Comparison of ENCODE assay signal across 8 cellular contexts in the genomic region with DNA sequence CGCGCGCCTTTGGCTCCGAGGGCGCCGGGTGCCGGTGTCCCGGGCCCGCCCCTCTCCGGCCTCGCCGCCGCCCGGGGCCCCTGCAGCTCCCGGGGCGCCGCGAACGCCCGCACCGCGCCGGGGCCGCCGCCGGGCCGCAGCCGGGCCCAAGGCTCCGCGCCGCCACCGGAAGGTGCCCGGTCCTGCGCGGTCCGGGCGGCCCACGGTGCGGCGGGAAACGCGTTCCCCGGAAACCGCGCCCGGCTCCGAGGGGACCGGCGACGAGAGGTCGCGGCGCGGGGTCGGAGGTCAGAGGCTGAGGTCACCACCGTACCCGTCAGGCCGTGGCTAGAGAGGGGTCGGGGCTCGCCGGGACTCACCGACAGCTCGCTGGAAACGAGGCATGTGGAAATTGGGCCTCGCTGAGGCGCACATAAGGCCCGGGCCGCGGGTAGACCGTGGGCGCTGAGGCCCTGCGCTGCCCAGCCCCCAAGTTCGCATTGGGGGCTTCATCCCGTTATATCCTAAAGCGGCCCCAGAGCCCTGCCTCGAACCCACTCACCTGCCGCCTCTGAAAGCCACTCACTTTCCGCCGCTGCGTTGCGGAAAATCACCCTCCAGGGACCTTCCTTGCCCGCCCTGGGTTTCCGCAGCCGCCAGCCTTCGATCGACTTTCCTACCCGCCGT. TPM values are rescaled to one million over a fixed set of nuclear protein-coding genes. Genes with fewer than 3 reads are reported as not detected.
DNase-seq lines count a peak whose midpoint lies in the region; ATAC-seq, FAIRE-seq and TF ChIP-seq lines count a peak whose summit lies in the region.

A gene (minus strand): TSS at position 167 of the 666 bp plus-strand sequence. CDS start 745 bp downstream, outside the sequence.

- peaks cover 9% of the 10 kb centered on the region for H4K20me1 ChIP-seq in keratinocyte (ENCODE audit: control insufficient read depth, extremely low read depth, insufficient read depth, low read length)

- H3K9ac ChIP-seq in keratinocyte (ENCODE audit: control insufficient read depth, extremely low read depth, insufficient read depth, low read length) = peak within 1 kb of the TSS; percentile 83

- no peaks in the 10 kb centered on the region for H3K9me1 ChIP-seq in keratinocyte (ENCODE audit: control insufficient read depth, extremely low read depth, insufficient read depth, low read length)

- peaks cover 13% of the 10 kb centered on the region for H3K4me1 ChIP-seq in keratinocyte (ENCODE audit: control insufficient read depth, extremely low read depth, insufficient read depth, low read length)

- TF ChIP-seq CTCF in C4-2B (conservative IDR thresholded peaks at IDR 0.05) (no peak), WI38 (IDR thresholded peaks at IDR 0.05; ENCODE audit: low read depth, low read length) (no peak), bronchial epithelial cell (IDR thresholded peaks at IDR 0.05; ENCODE audit: insufficient read depth, low read length, severe bottlenecking) (no peak), keratinocyte (optimal IDR thresholded peaks at IDR 0.05 in 1 of 3, IDR thresholded peaks at IDR 0.05 in 1 of 3, conservative IDR thresholded peaks at IDR 0.05 in 1 of 3; ENCODE audit: extremely low read depth in 1 of 3, insufficient read depth in 2 of 3, low read length in 3 of 3) (no peak)

- H3K4me2 ChIP-seq in keratinocyte (ENCODE audit: control insufficient read depth, extremely low read depth, insufficient read depth, low read depth, low read length) = peak within 1 kb of the TSS; percentile 93

- no peaks in the 10 kb centered on the region for H3K9me3 ChIP-seq in keratinocyte (ENCODE audit: control insufficient read depth, low read depth, low read length)

- H3K79me2 ChIP-seq in keratinocyte (ENCODE audit: control insufficient read depth, insufficient read depth, low read length) = peaks cover 20% of the 10 kb centered on the region

- peak within 1 kb of the TSS; percentile 84 for H3K4me3 ChIP-seq in Jurkat, Clone E6-1 (ENCODE audit: low read length)
- H3K4me3 ChIP-seq in WI38 (ENCODE audit: low read depth, low read length) (peak within 1 kb of the TSS; percentile 85), bronchial epithelial cell (ENCODE audit: low read depth, low read length) (peak within 1 kb of the TSS; percentile 75), keratinocyte (ENCODE audit: control insufficient read depth in 2 of 3, extremely low read depth in 1 of 3, insufficient read depth in 2 of 3, low read depth in 1 of 3, low read length in 3 of 3) (peak within 1 kb of the TSS; percentile 78 to 84 (median 84))

- H3K36me3 ChIP-seq in bronchial epithelial cell (ENCODE audit: control insufficient read depth, insufficient read depth, low read length) (peaks cover 26% of the 10 kb centered on the region), keratinocyte (ENCODE audit: control insufficient read depth in 2 of 2, extremely low read depth in 1 of 2, insufficient read depth in 2 of 2, low read length in 2 of 2) (peaks cover 12 to 16% of the 10 kb centered on the region in 2 experiments)

- no peak for FAIRE-seq in bronchial epithelial cell (lab: Jason Lieb, UNC)
- no peak for FAIRE-seq in keratinocyte (lab: Jason Lieb, UNC)

- H3K27me3 ChIP-seq in bronchial epithelial cell (ENCODE audit: control insufficient read depth, insufficient read depth, low read length) (no peaks in the 10 kb centered on the region), keratinocyte (ENCODE audit: control insufficient read depth, extremely low read depth, insufficient read depth, low read length) (no peaks in the 10 kb centered on the region)

- peak within 1 kb of the TSS; percentile 92 for H3K27ac ChIP-seq in C4-2B
- peak within 1 kb of the TSS; percentile 52 for H3K27ac ChIP-seq in keratinocyte (ENCODE audit: control insufficient read depth, insufficient read depth, low read length)

- peak within 1 kb of the TSS; percentile 97 for H2AFZ ChIP-seq in keratinocyte (ENCODE audit: control insufficient read depth, low read length)

- ATAC-seq in HG02870 (IDR thresholded peaks at IDR 0.05; ENCODE audit: unreplicated experiment) = no peak

- dilution Hi-C loops in keratinocyte (cut with MboI; ENCODE audit: extremely low pct_ligation_motif_present, low sequenced_read_pairs) = no loop called here

- peak; percentile 75 for DNase-seq in GM19240 (ENCODE audit: insufficient read length, low spot score)
- peak; percentile 41 for DNase-seq in Jurkat, Clone E6-1 (ENCODE audit: low read depth, low spot score)
- DNase-seq in bronchial epithelial cell (ENCODE audit: low read depth) = no peak
- DNase-seq in keratinocyte (ENCODE audit: low read depth, low spot score) = no peak
- peak; percentile 55 to 70 for DNase-seq in stimulated activated CD4-positive, alpha-beta T cell treated with anti-CD3 and anti-CD28 coated beads, Interleukin-15, amount 100 ng/mL, for 1 hour (ENCODE audit: low read depth in 1 of 2, low spot score in 1 of 2)

RNA-seq across cellular contexts. Expression of the gene that starts here (rescaled TPM):
- 228 TPM for polyA plus RNA-seq in Jurkat, Clone E6-1 (2012; ENCODE audit: insufficient read depth, insufficient read length)
- 122 and 125 TPM in 2 replicates for total RNA-seq in bronchial epithelial cell
- 49.1 to 68.3 TPM (median 52.0 TPM) in 3 replicates for polyA plus RNA-seq in keratinocyte
- 24.6 TPM for polyA plus RNA-seq in keratinocyte (2011; ENCODE audit: low read depth)
- 50.8 and 74.9 TPM in 2 replicates for polyA plus RNA-seq in keratinocyte (2011; cell fraction: cytosol; rRNA removed)
- polyA plus RNA-seq in keratinocyte (2011; cell fraction: nucleus; rRNA removed) = 137 and 163 TPM in 2 replicates
- 70.2 and 83.6 TPM in 2 replicates for polyA plus RNA-seq in keratinocyte (2012; ENCODE audit: low replicate concordance)
- 20.4 to 46.2 TPM (median 22.9 TPM) in 3 replicates for polyA minus RNA-seq in keratinocyte
- 52.2 TPM for polyA minus RNA-seq in keratinocyte (2011; cell fraction: cytosol; rRNA and poly(A)+ RNA removed)
- polyA minus RNA-seq in keratinocyte (2011; cell fraction: nucleus; rRNA and poly(A)+ RNA removed) = 31.5 and 31.8 TPM in 2 replicates

Comparison
In these comparisons a context has a peak if more than half of its experiments do, and no peak if none do; other contexts are left out.
1. DNase-seq: peak in GM19240 (single experiment), Jurkat, Clone E6-1 (single experiment) and stimulated activated CD4-positive, alpha-beta T cell treated with anti-CD3 and anti-CD28 coated beads, Interleukin-15, amount 100 ng/mL, for 1 hour (2 of 2); none in bronchial epithelial cell (single experiment) and keratinocyte (single experiment).
2. Peak in every context shown above with its lines, with median percentiles within 50 percentile points of each other: H3K4me3 ChIP-seq.